Comparison of ENCODE assay signal across 1 cellular context in genomic region chr20:13008761-13009681, GRCh38.
TF ChIP-seq lines count a peak whose summit lies in the region.

Gene SPTLC3 (plus strand): TSS chr20:13008972. CDS start chr20:13009268, 296 bp downstream.

TF ChIP-seq in HepG2, 621 proteins besides CTCF, POLR2A, EP300 and RAD21 (continued from another document and continues in another):
- no peak for TF ChIP-seq ZNF512B (CRISPR knock-in tag; IDR thresholded peaks at IDR 0.05; ENCODE audit: borderline replicate concordance)
- TF ChIP-seq ZNF30 (CRISPR knock-in tag; IDR thresholded peaks at IDR 0.05), result no peak
- TF ChIP-seq ZNF782 (CRISPR knock-in tag; IDR thresholded peaks at IDR 0.05; ENCODE audit: borderline replicate concordance), result no peak
- TF ChIP-seq CSRNP2 (CRISPR knock-in tag; conservative IDR thresholded peaks at IDR 0.05; ENCODE audit: low read depth), result no peak
- TF ChIP-seq TEF (CRISPR knock-in tag; IDR thresholded peaks at IDR 0.05), result no peak
- no peak for TF ChIP-seq ZNF572 (CRISPR knock-in tag; IDR thresholded peaks at IDR 0.05)
- TF ChIP-seq DNMT1 (CRISPR knock-in tag; IDR thresholded peaks at IDR 0.05), result no peak; the same call in 1 of the 2 replicates
- TF ChIP-seq TAF15 (IDR thresholded peaks at IDR 0.05; ENCODE audit: low read depth, low read length, poor library complexity, severe bottlenecking), result no peak
- TF ChIP-seq ZNF33A (CRISPR knock-in tag; IDR thresholded peaks at IDR 0.05; ENCODE audit: borderline replicate concordance), result no peak
- no peak for TF ChIP-seq ZNF136 (CRISPR knock-in tag; IDR thresholded peaks at IDR 0.05; ENCODE audit: low read depth)
- TF ChIP-seq MNT (IDR thresholded peaks at IDR 0.05), result no peak
- TF ChIP-seq HOMEZ (CRISPR knock-in tag; IDR thresholded peaks at IDR 0.05; ENCODE audit: low read depth), result no peak; the same call in 1 of the 2 replicates
- no peak for TF ChIP-seq IKZF4 (CRISPR knock-in tag; IDR thresholded peaks at IDR 0.05; ENCODE audit: borderline replicate concordance, low read depth, not compliant biosample characterization)
- TF ChIP-seq HOXA9 (CRISPR knock-in tag; IDR thresholded peaks at IDR 0.05; ENCODE audit: borderline replicate concordance), result no peak
- no peak; the same call in 1 of the 2 replicates for TF ChIP-seq RBFOX2 (IDR thresholded peaks at IDR 0.05; ENCODE audit: low read depth, low read length)
- TF ChIP-seq DR1 (CRISPR knock-in tag; IDR thresholded peaks at IDR 0.05), result no peak
- no peak for TF ChIP-seq KLF12 (CRISPR knock-in tag; IDR thresholded peaks at IDR 0.05; ENCODE audit: borderline replicate concordance)
- no peak for TF ChIP-seq ZNF75D (CRISPR knock-in tag; IDR thresholded peaks at IDR 0.05; ENCODE audit: borderline replicate concordance)
- TF ChIP-seq ZNF678 (CRISPR knock-in tag; IDR thresholded peaks at IDR 0.05), result no peak
- peak; percentile 71 for TF ChIP-seq TAF1 (CRISPR knock-in tag; IDR thresholded peaks at IDR 0.05)
- TF ChIP-seq BRCA1 (CRISPR knock-in tag; IDR thresholded peaks at IDR 0.05), result no peak
- TF ChIP-seq NR3C1 (CRISPR knock-in tag; IDR thresholded peaks at IDR 0.05), result no peak
- TF ChIP-seq ZNF709 (CRISPR knock-in tag; IDR thresholded peaks at IDR 0.05), result no peak
- 0 out of 2 replicates have a peak, but pooled peaks have one; percentile 34 for TF ChIP-seq ZNF614 (CRISPR knock-in tag; IDR thresholded peaks at IDR 0.05; ENCODE audit: borderline replicate concordance)
- TF ChIP-seq ZFP36L2 (CRISPR knock-in tag; IDR thresholded peaks at IDR 0.05), result no peak
- no peak for TF ChIP-seq ZMAT5 (CRISPR knock-in tag; IDR thresholded peaks at IDR 0.05; ENCODE audit: borderline replicate concordance, low read depth)
- TF ChIP-seq SIN3A (IDR thresholded peaks at IDR 0.05; ENCODE audit: borderline replicate concordance, low read depth, low read length), result no peak
- TF ChIP-seq GPN1 (CRISPR knock-in tag; IDR thresholded peaks at IDR 0.05; ENCODE audit: borderline replicate concordance), result no peak
- no peak for TF ChIP-seq E2F1 (CRISPR knock-in tag; IDR thresholded peaks at IDR 0.05)
- TF ChIP-seq SMARCE1 (IDR thresholded peaks at IDR 0.05; ENCODE audit: borderline replicate concordance), result no peak
- TF ChIP-seq ZNF530 (CRISPR knock-in tag; IDR thresholded peaks at IDR 0.05; ENCODE audit: low read depth), result no peak
- no peak for TF ChIP-seq ZNF792 (CRISPR knock-in tag; IDR thresholded peaks at IDR 0.05)
- TF ChIP-seq ATF7-NPFF (CRISPR knock-in tag; IDR thresholded peaks at IDR 0.05; ENCODE audit: low read depth), result no peak; the same call in 1 of the 2 replicates
- TF ChIP-seq ZNF550 (CRISPR knock-in tag; IDR thresholded peaks at IDR 0.05; ENCODE audit: borderline replicate concordance), result no peak
- no peak for TF ChIP-seq RORA (CRISPR knock-in tag; IDR thresholded peaks at IDR 0.05)
- no peak for TF ChIP-seq YEATS2 (CRISPR knock-in tag; IDR thresholded peaks at IDR 0.05; ENCODE audit: borderline replicate concordance)
- no peak for TF ChIP-seq FOXK2 (IDR thresholded peaks at IDR 0.05)
- peak; percentile 55 for TF ChIP-seq POGZ (CRISPR knock-in tag; IDR thresholded peaks at IDR 0.05)
- no peak for TF ChIP-seq ZNF17 (CRISPR knock-in tag; IDR thresholded peaks at IDR 0.05)
- TF ChIP-seq FOSL1 (CRISPR knock-in tag; IDR thresholded peaks at IDR 0.05; ENCODE audit: borderline replicate concordance), result no peak
- no peak for TF ChIP-seq HNRNPLL (IDR thresholded peaks at IDR 0.05; ENCODE audit: low read depth, low read length, poor library complexity, severe bottlenecking)
- no peak for TF ChIP-seq FOXO4 (CRISPR knock-in tag; conservative IDR thresholded peaks at IDR 0.05)
- no peak for TF ChIP-seq TCF7L2 (IDR thresholded peaks at IDR 0.05; ENCODE audit: low read depth, low read length)
- TF ChIP-seq ATF4 (CRISPR knock-in tag; IDR thresholded peaks at IDR 0.05), result no peak
- no peak for TF ChIP-seq NFIC (IDR thresholded peaks at IDR 0.05; ENCODE audit: low read length)
- no peak for TF ChIP-seq HIVEP1 (CRISPR knock-in tag; IDR thresholded peaks at IDR 0.05)
- TF ChIP-seq ZBTB1 (CRISPR knock-in tag; IDR thresholded peaks at IDR 0.05; ENCODE audit: borderline replicate concordance), result no peak
- TF ChIP-seq ZNF883 (CRISPR knock-in tag; IDR thresholded peaks at IDR 0.05; ENCODE audit: not compliant biosample characterization), result no peak
- no peak for TF ChIP-seq ZNF20 (CRISPR knock-in tag; IDR thresholded peaks at IDR 0.05)
- no peak for TF ChIP-seq ZNF83 (CRISPR knock-in tag; IDR thresholded peaks at IDR 0.05; ENCODE audit: borderline replicate concordance)
- no peak for TF ChIP-seq EEA1 (CRISPR knock-in tag; IDR thresholded peaks at IDR 0.05; ENCODE audit: borderline replicate concordance)
- no peak for TF ChIP-seq ZNF24 (IDR thresholded peaks at IDR 0.05)
- no peak for TF ChIP-seq BRF2 (CRISPR knock-in tag; IDR thresholded peaks at IDR 0.05)
- no peak for TF ChIP-seq SMAD1 (CRISPR knock-in tag; IDR thresholded peaks at IDR 0.05; ENCODE audit: borderline replicate concordance, low read depth)
- no peak for TF ChIP-seq RELA (CRISPR knock-in tag; IDR thresholded peaks at IDR 0.05)
- TF ChIP-seq ZNF33B (CRISPR knock-in tag; IDR thresholded peaks at IDR 0.05), result no peak
- no peak; the same call in 1 of the 2 replicates for TF ChIP-seq ISL2 (CRISPR knock-in tag; IDR thresholded peaks at IDR 0.05)
- TF ChIP-seq DNMT3B (CRISPR knock-in tag; conservative IDR thresholded peaks at IDR 0.05), result no peak
- TF ChIP-seq ZNF496 (CRISPR knock-in tag; IDR thresholded peaks at IDR 0.05; ENCODE audit: insufficient replicate concordance), result no peak
- TF ChIP-seq SALL2 (CRISPR knock-in tag; IDR thresholded peaks at IDR 0.05), result no peak
- TF ChIP-seq ZBTB42 (CRISPR knock-in tag; IDR thresholded peaks at IDR 0.05), result no peak
- peak; percentile 7; the same call in 1 of the 2 replicates for TF ChIP-seq NFKBIZ (CRISPR knock-in tag; IDR thresholded peaks at IDR 0.05)
- TF ChIP-seq FIP1L1 (IDR thresholded peaks at IDR 0.05; ENCODE audit: borderline replicate concordance, insufficient read depth, low read depth, low read length), result no peak
- TF ChIP-seq PHF21A (CRISPR knock-in tag; IDR thresholded peaks at IDR 0.05), result no peak; the same call in 1 of the 2 replicates
- no peak for TF ChIP-seq ZNF251 (CRISPR knock-in tag; IDR thresholded peaks at IDR 0.05)
- no peak for TF ChIP-seq E2F5 (CRISPR knock-in tag; conservative IDR thresholded peaks at IDR 0.05)
